ENCODE assay signal across 8 cellular contexts in the genomic region with DNA sequence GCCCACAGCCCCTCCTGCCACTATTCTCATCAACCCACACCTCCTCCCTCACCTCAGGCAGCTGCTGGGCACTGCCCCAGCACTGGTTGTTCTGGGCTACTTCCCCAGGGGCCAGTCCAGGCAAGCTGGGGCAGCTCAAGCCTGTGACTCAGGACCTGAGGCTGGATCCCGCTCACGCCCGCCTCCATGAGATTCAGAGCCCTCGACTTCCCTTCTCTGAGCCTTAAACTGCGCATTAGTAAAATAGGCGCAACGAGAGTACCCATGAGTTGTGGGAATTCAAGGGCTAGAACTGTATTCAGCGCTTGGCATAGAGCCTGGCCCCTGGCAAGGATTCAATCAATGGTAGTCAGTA. TPM values are rescaled to one million over a fixed set of nuclear protein-coding genes. Genes with fewer than 3 reads are reported as not detected.
A peak's percentile ranks its signal among the peaks of the same experiment; 100 is the strongest.
DNase-seq lines count a peak whose midpoint lies in the region; ATAC-seq, FAIRE-seq and TF ChIP-seq lines count a peak whose summit lies in the region.

No MANE protein-coding gene starts in this region.

- no peak for ATAC-seq in activated B cell treated with CpG ODN at 0.5 μM for 24 hours (ENCODE audit: low read depth)
- ATAC-seq in Right ventricle myocardium inferior: peak; percentile 65
- peak; percentile 66 to 70 (median 68) for ATAC-seq in pancreas
- ATAC-seq in HG02938 (IDR thresholded peaks at IDR 0.05; ENCODE audit: unreplicated experiment): no peak

- H3K4me1 Mint-ChIP-seq in activated B cell treated with CpG ODN at 0.5 μM for 24 hours: peaks cover 72% of the 10 kb centered on the region

- no peak for TF ChIP-seq CTCF in activated B cell treated with CpG ODN at 0.5 μM for 24 hours (IDR thresholded peaks at IDR 0.05)
- no peak for TF ChIP-seq CTCF in pancreas (IDR thresholded peaks at IDR 0.05)

- H3K4me3 ChIP-seq in pancreas: peak overlapping the region; percentile 9 to 66 (median 33)

- no peaks in the 10 kb centered on the region for H3K9me3 ChIP-seq in pancreas

- no peaks in the 10 kb centered on the region for H3K36me3 ChIP-seq in pancreas

- CTCF ChIA-PET in activated B cell treated with CpG ODN at 0.5 μM for 24 hours (lab: Charles Lee): interaction anchor here (1.7 to 13.5 kb wide), 2 partner anchors 8 to 52 kb away, joined by 9 to 398 read pairs; no protein-coding TSS in a partner anchor

- 1 to 2% methylated on average over 8 of the region's 8 CpGs for WGBS in pancreas, 2 donors

- peaks cover 8 to 32% (median 10%) of the 10 kb centered on the region in 3 donors for H3K4me1 ChIP-seq in pancreas

- intact Hi-C loops in activated B cell treated with CpG ODN at 0.5 μM for 24 hours (cut with micrococcal nuclease) (loop anchor here (1.0 to 10.0 kb wide), 10 partner anchors 7 to 1368 kb away; a partner anchor contains a TSS), Right ventricle myocardium inferior (cut with DNase I) (loop anchor here (2.0 to 5.0 kb wide), 3 partner anchors 50 to 202 kb away; a partner anchor contains a TSS), pancreas (cut with DNase I) (loop anchor here in 1 of 3 donors (10.0 kb wide), 1 partner anchor 510 kb away; no protein-coding TSS in a partner anchor)

- H3K9me3 Mint-ChIP-seq in activated B cell treated with CpG ODN at 0.5 μM for 24 hours: no peaks in the 10 kb centered on the region

- peak overlapping the region; percentile 74 for H3K27ac Mint-ChIP-seq in activated B cell treated with CpG ODN at 0.5 μM for 24 hours

- H3K36me3 Mint-ChIP-seq in activated B cell treated with CpG ODN at 0.5 μM for 24 hours (ENCODE audit: low read depth): peaks cover 38% of the 10 kb centered on the region

- peak overlapping the region; percentile 84 to 99 (median 93) for H3K27ac ChIP-seq in pancreas

- DNase-seq in NCI-H2081 (lab: John Stamatoyannopoulos, UW) (peak; percentile 64 to 75), NCI-H2081 treated with DMSO at 0.1 percent for 48 hours (lab: John Stamatoyannopoulos, UW) (no peak), MV-4-11 (lab: John Stamatoyannopoulos, UW) (peak; percentile 67), activated B cell treated with CpG ODN at 0.5 μM for 24 hours (no peak), Right ventricle myocardium inferior (ENCODE audit: missing footprints) (peak; percentile 92), pancreas (peak; percentile 78 to 93 (median 84))
- no peak for DNase-seq in stimulated activated CD4-positive, alpha-beta T cell treated with anti-CD3 and anti-CD28 coated beads, Interleukin-4, amount 100 ng/mL, for 24 hours

- peak overlapping the region; percentile 92 for H3K4me3 Mint-ChIP-seq in activated B cell treated with CpG ODN at 0.5 μM for 24 hours

- POLR2A ChIA-PET in activated B cell treated with CpG ODN at 0.5 μM for 24 hours (lab: Charles Lee): interaction anchor here (0.5 to 17.5 kb wide), 11 partner anchors 8 to 1418 kb away, joined by 3 to 485 read pairs (median 12); no protein-coding TSS in a partner anchor

- H3K27me3 ChIP-seq in pancreas: no peaks in the 10 kb centered on the region

- H3K27me3 Mint-ChIP-seq in activated B cell treated with CpG ODN at 0.5 μM for 24 hours: no peaks in the 10 kb centered on the region

- no peak for FAIRE-seq in pancreas (lab: Jason Lieb, UNC)

RNA-seq across cellular contexts. Expression of a gene that starts 0.8 kb away (rescaled TPM):
- total RNA-seq in activated B cell treated with CpG ODN at 0.5 μM for 24 hours: 728 and 770 TPM in 2 replicates
- total RNA-seq in Right ventricle myocardium inferior: 47.7 TPM
- 10 to 100 TPM; 26.5 to 45.6 (median 32.5) TPM for total RNA-seq in pancreas
- 10 to 100 TPM; 29.1 to 64.6 TPM for polyA plus RNA-seq in pancreas

Comparison
In these comparisons a context has a peak if more than half of its experiments do, and no peak if none do; other contexts are left out.
1. DNase-seq: peak in NCI-H2081 (2 of 2), MV-4-11 (single experiment), Right ventricle myocardium inferior (single experiment) and pancreas (6 of 6); none in NCI-H2081 treated with DMSO at 0.1 percent for 48 hours (single experiment), activated B cell treated with CpG ODN at 0.5 μM for 24 hours (single experiment) and stimulated activated CD4-positive, alpha-beta T cell treated with anti-CD3 and anti-CD28 coated beads, Interleukin-4, amount 100 ng/mL, for 24 hours (single experiment).
2. ATAC-seq: peak in Right ventricle myocardium inferior (single experiment) and pancreas (4 of 4); none in activated B cell treated with CpG ODN at 0.5 μM for 24 hours (single experiment) and HG02938 (single experiment).
3. RNA of a gene that starts 0.8 kb away (total RNA-seq): 728 to 770 TPM in activated B cell treated with CpG ODN at 0.5 μM for 24 hours; 47.7 TPM in Right ventricle myocardium inferior (single experiment) and 26.5 to 45.6 TPM in pancreas; every median in the first group is over 10 times any median in the second.